In the genomic region with DNA sequence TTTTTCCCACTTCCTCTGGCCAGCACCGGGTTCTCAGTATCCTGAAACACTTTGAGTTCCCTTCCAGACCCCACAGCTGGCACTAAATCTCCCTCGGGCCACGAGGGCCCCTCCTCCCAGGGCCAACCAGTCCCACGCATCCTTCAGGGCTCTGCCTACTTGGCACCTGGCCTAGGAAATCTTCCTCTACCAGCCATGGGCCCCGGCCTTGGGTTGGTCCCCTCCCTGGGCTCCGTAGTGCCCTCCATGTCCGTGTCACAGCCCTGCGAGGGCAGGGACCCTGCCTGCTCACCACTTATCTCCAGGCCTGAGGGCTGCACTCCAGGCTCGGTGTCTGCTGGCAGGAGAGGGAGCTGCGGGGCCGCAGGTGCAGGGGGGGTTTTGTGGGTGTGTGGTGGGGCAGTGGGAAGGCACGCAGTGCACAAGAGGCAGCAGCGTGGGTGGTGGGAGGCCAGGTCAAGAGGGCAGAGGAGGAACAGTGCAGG, we compare ENCODE assay signal across 11 cellular contexts. TPM values are rescaled to one million over a fixed set of nuclear protein-coding genes. Genes with fewer than 3 reads are reported as not detected.
A peak's percentile ranks its signal among the peaks of the same experiment; 100 is the strongest.
DNase-seq lines count a peak whose midpoint lies in the region; ATAC-seq lines count a peak whose summit lies in the region.
"Had no signal": no experiment of that assay in that cellular context is flagged by ENCODE, and none has a peak within 500 bp of the region (broad histone marks: within the 10 kb centered on the region; RNA-seq: fewer than 3 reads in every experiment).

No MANE protein-coding gene starts in this region.

- CTCF ChIA-PET in activated CD4-positive, alpha-beta T cell treated with anti-CD3 and anti-CD28 coated beads for 36 hours (lab: Charles Lee): interaction anchor here (0.9 kb wide), 1 partner anchor 9 kb away, joined by 3 read pairs; no protein-coding TSS in a partner anchor

- ATAC-seq in activated CD4-positive, alpha-beta T cell treated with anti-CD3 and anti-CD28 coated beads for 36 hours: no peak
- peak; percentile 6 to 12 for ATAC-seq in activated naive CD4-positive, alpha-beta T cell treated with anti-CD3 and anti-CD28 coated beads, Interleukin-2, amount 50 U/mL, for 72 hours
- peak; percentile 33 for ATAC-seq in left colon
- ATAC-seq in GM18909 (IDR thresholded peaks at IDR 0.05; ENCODE audit: poor library complexity, unreplicated experiment): no peak
- ATAC-seq in GM19035 (IDR thresholded peaks at IDR 0.05; ENCODE audit: unreplicated experiment): no peak
- ATAC-seq in HG02852 (IDR thresholded peaks at IDR 0.05; ENCODE audit: unreplicated experiment): no peak

- peak overlapping the region; percentile 76 for H3K27ac Mint-ChIP-seq in activated CD4-positive, alpha-beta T cell treated with anti-CD3 and anti-CD28 coated beads for 36 hours
- H3K27ac Mint-ChIP-seq in activated naive CD4-positive, alpha-beta T cell treated with anti-CD3 and anti-CD28 coated beads, Interleukin-2, amount 50 U/mL, for 72 hours: peak overlapping the region; percentile 81 to 85

- no peak overlapping the region for H3K4me3 Mint-ChIP-seq in activated CD4-positive, alpha-beta T cell treated with anti-CD3 and anti-CD28 coated beads for 36 hours
- H3K4me3 Mint-ChIP-seq: neural crest cell had no signal

- H3K4me1 Mint-ChIP-seq in activated CD4-positive, alpha-beta T cell treated with anti-CD3 and anti-CD28 coated beads for 36 hours: peaks cover 50% of the 10 kb centered on the region

- peak overlapping the region; percentile 67 for H3K27ac ChIP-seq in substantia nigra (ENCODE audit: low read depth, low read length, poor library complexity, severe bottlenecking)
- H3K27ac ChIP-seq: PC-9 had no signal

- peaks cover 17% of the 10 kb centered on the region for H3K36me3 Mint-ChIP-seq in activated CD4-positive, alpha-beta T cell treated with anti-CD3 and anti-CD28 coated beads for 36 hours (ENCODE audit: low read depth)
- H3K36me3 Mint-ChIP-seq in activated naive CD4-positive, alpha-beta T cell treated with anti-CD3 and anti-CD28 coated beads, Interleukin-2, amount 50 U/mL, for 72 hours: no peaks in the 10 kb centered on the region

- intact Hi-C loops in activated CD4-positive, alpha-beta T cell treated with anti-CD3 and anti-CD28 coated beads for 36 hours (cut with DNase I, micrococcal nuclease): no loop called here
- intact Hi-C loops in left colon (cut with DNase I, micrococcal nuclease): no loop called here

- H3K27me3 Mint-ChIP-seq in activated CD4-positive, alpha-beta T cell treated with anti-CD3 and anti-CD28 coated beads for 36 hours: no peaks in the 10 kb centered on the region

- POLR2A ChIA-PET in activated CD4-positive, alpha-beta T cell treated with anti-CD3 and anti-CD28 coated beads for 36 hours (lab: Charles Lee): interaction anchor here (0.6 kb wide), 1 partner anchor 41 kb away, joined by 4 read pairs; no protein-coding TSS in a partner anchor

- H3K9me3 Mint-ChIP-seq in activated CD4-positive, alpha-beta T cell treated with anti-CD3 and anti-CD28 coated beads for 36 hours (ENCODE audit: low read depth): no peaks in the 10 kb centered on the region
- H3K9me3 Mint-ChIP-seq in activated naive CD4-positive, alpha-beta T cell treated with anti-CD3 and anti-CD28 coated beads, Interleukin-2, amount 50 U/mL, for 72 hours: no peaks in the 10 kb centered on the region
- H3K9me3 Mint-ChIP-seq: neural crest cell had no signal

- DNase-seq in activated CD4-positive, alpha-beta T cell treated with anti-CD3 and anti-CD28 coated beads for 36 hours: no peak
- DNase-seq in activated CD4-positive, alpha-beta T cell treated with anti-CD3 and anti-CD28 coated beads, Interleukin-2, amount 50 U/mL, for 48 hours: no peak
- DNase-seq in activated naive CD4-positive, alpha-beta T cell treated with anti-CD3 and anti-CD28 coated beads, Interleukin-2, amount 50 U/mL, for 72 hours (ENCODE audit: low spot score in 2 of 2): no peak
- no peak for DNase-seq in left colon
- DNase-seq in substantia nigra (lab: John Stamatoyannopoulos, UW): peak in 21 of 49 donors; percentile 13 to 81 (median 27)
- DNase-seq: activated CD4-positive, alpha-beta T cell treated with anti-CD3 and anti-CD28 coated beads for 4 hours; PC-9 had no signal

RNA-seq across cellular contexts. Expression of a gene that starts 48.8 kb away (rescaled TPM):
- total RNA-seq in activated CD4-positive, alpha-beta T cell treated with anti-CD3 and anti-CD28 coated beads for 36 hours: not detected
- total RNA-seq in activated naive CD4-positive, alpha-beta T cell treated with anti-CD3 and anti-CD28 coated beads, Interleukin-2, amount 50 U/mL, for 72 hours: under 1 TPM in 1 of 2 donors, not detected in 1; 0.07 TPM
- total RNA-seq in left colon: under 1 TPM; 0.09 to 0.17 TPM
- total RNA-seq: PC-9 had no signal

RNA-seq across cellular contexts. Expression of a gene that starts 49.3 kb away (rescaled TPM):
- total RNA-seq in activated CD4-positive, alpha-beta T cell treated with anti-CD3 and anti-CD28 coated beads for 36 hours: 10 to 100 TPM; 47.4 to 54.6 TPM
- 10 to 100 TPM; 50.8 to 57.0 TPM for total RNA-seq in activated naive CD4-positive, alpha-beta T cell treated with anti-CD3 and anti-CD28 coated beads, Interleukin-2, amount 50 U/mL, for 72 hours
- 10 to 100 TPM; 25.3 to 30.2 TPM for total RNA-seq in left colon

Comparison
In these comparisons a context has a peak if more than half of its experiments do, and no peak if none do; other contexts are left out.
1. ATAC-seq: peak in activated naive CD4-positive, alpha-beta T cell treated with anti-CD3 and anti-CD28 coated beads, Interleukin-2, amount 50 U/mL, for 72 hours (2 of 2) and left colon (single experiment); none in activated CD4-positive, alpha-beta T cell treated with anti-CD3 and anti-CD28 coated beads for 36 hours (single experiment), GM18909 (single experiment), GM19035 (single experiment) and HG02852 (single experiment).